ENCODE assay signal across 10 cellular contexts in genomic region chr2:71498261-71498701, GRCh38. TPM values are rescaled to one million over a fixed set of nuclear protein-coding genes. Genes with fewer than 3 reads are reported as not detected.
DNase-seq lines count a peak whose midpoint lies in the region; ATAC-seq and TF ChIP-seq lines count a peak whose summit lies in the region.
"Had no signal": no experiment of that assay in that cellular context is flagged by ENCODE, and none has a peak within 500 bp of the region (broad histone marks: within the 10 kb centered on the region; RNA-seq: fewer than 3 reads in every experiment).

No MANE protein-coding gene starts in this region.

- H3K27me3 ChIP-seq in HCT116 (ENCODE audit: insufficient read depth, low read length) (no peaks in the 10 kb centered on the region), adipocyte (replicated peaks; ENCODE audit: control insufficient read depth, insufficient read depth, low read length) (no peaks in the 10 kb centered on the region), skeletal muscle tissue (ENCODE audit: control insufficient read depth in 3 of 3, insufficient read depth in 3 of 3, low read length in 3 of 3) (no peaks in the 10 kb centered on the region)

- H3K9me2 ChIP-seq in HCT116 (ENCODE audit: insufficient read depth), result no peaks in the 10 kb centered on the region

- intact Hi-C loops in HCT116 (cut with micrococcal nuclease), result no loop called here

- H3K4me1 ChIP-seq in HCT116 (ENCODE audit: control insufficient read depth in 1 of 2, insufficient read depth in 2 of 2, low read length in 2 of 2) (peaks cover 30 to 62% of the 10 kb centered on the region in 2 experiments), adipocyte (ENCODE audit: control insufficient read depth, insufficient read depth, low read length) (no peaks in the 10 kb centered on the region), skeletal muscle tissue (ENCODE audit: control insufficient read depth in 3 of 3, insufficient read depth in 3 of 3, low read length in 3 of 3) (peaks cover 50 to 88% (median 60%) of the 10 kb centered on the region in 3 donors)

- TF ChIP-seq RAD21 in HCT116 (IDR thresholded peaks at IDR 0.05; ENCODE audit: low read depth), result no peak

- CTCF ChIA-PET in HCT116 (lab: Charles Lee), result interaction anchor here (1.0 to 2.0 kb wide), 2 partner anchors 12 to 199 kb away, joined by 4 to 6 read pairs; no protein-coding TSS in a partner anchor

- H2AFZ ChIP-seq in HCT116 (ENCODE audit: low read depth, low read length, poor library complexity, severe bottlenecking), result peak overlapping the region; percentile 90

- RAD21 ChIA-PET in HCT116 (lab: Charles Lee; ENCODE audit: low non-redundant PET in 1 of 2, low total read pairs in 2 of 2, uncharacterized antibody in 2 of 2, unreplicated experiment in 2 of 2), result no interaction called here

- H3K9me3 ChIP-seq in HCT116 (ENCODE audit: control insufficient read depth in 1 of 2, insufficient read depth in 1 of 2, low read depth in 1 of 2, low read length in 2 of 2), result no peaks in the 10 kb centered on the region
- H3K9me3 ChIP-seq in adipocyte (ENCODE audit: control insufficient read depth, low read length), result peaks cover 2% of the 10 kb centered on the region
- H3K9me3 ChIP-seq in skeletal muscle tissue (ENCODE audit: control insufficient read depth in 3 of 3, low read length in 3 of 3), result no peaks in the 10 kb centered on the region

- TF ChIP-seq CTCF in HCT116 (IDR thresholded peaks at IDR 0.05 in 2 of 3, conservative IDR thresholded peaks at IDR 0.05 in 1 of 3; ENCODE audit: borderline replicate concordance in 1 of 3, insufficient read depth in 1 of 3, low read depth in 2 of 3, low read length in 2 of 3), result no peak

- DNase-seq in HCT116 (ENCODE audit: low read depth, low spot score), result peak; percentile 64
- peak; percentile 69 for DNase-seq in adipocyte (ENCODE audit: low read depth)
- DNase-seq in glomerular endothelial cell (ENCODE audit: extremely low read depth, low read depth, low spot score), result peak; percentile 75
- no peak for DNase-seq in NCI-H1105 (lab: John Stamatoyannopoulos, UW)
- DNase-seq: activated naive CD4-positive, alpha-beta T cell; NCI-H524 had no signal

- POLR2A ChIA-PET in HCT116 (lab: Charles Lee), result no interaction called here

- no TSS peak for BruUV-seq in HCT116 (replicated peaks; lab: Mats Ljungman, UMichigan)

- no peaks in the 10 kb centered on the region for H4K20me1 ChIP-seq in HCT116 (ENCODE audit: insufficient read depth)

- no peak for TF ChIP-seq POLR2A in HCT116 (IDR thresholded peaks at IDR 0.05; ENCODE audit: borderline replicate concordance, extremely low read depth, insufficient read depth, insufficient read length)

- no peak overlapping the region; a peak in 1 of 4 replicates for H3K4me3 ChIP-seq in HCT116 (replicated peaks in 1 of 2; ENCODE audit: low read depth in 1 of 2, low read length in 2 of 2)
- H3K4me3 ChIP-seq in adipocyte (ENCODE audit: low read length), result no peak overlapping the region
- H3K4me3 ChIP-seq in skeletal muscle tissue (ENCODE audit: low read length in 3 of 3), result no peak overlapping the region

- peak; percentile 68 for ATAC-seq in HCT116
- ATAC-seq in HG03469 (IDR thresholded peaks at IDR 0.05; ENCODE audit: unreplicated experiment), result no peak
- ATAC-seq in HG02798 (IDR thresholded peaks at IDR 0.05; ENCODE audit: poor library complexity, unreplicated experiment), result no peak
- ATAC-seq in GM21825 (IDR thresholded peaks at IDR 0.05; ENCODE audit: unreplicated experiment), result no peak

- no peaks in the 10 kb centered on the region for H3K79me2 ChIP-seq in HCT116 (ENCODE audit: insufficient read depth, low read length)

- peak overlapping the region; percentile 56 for H3K4me2 ChIP-seq in HCT116 (ENCODE audit: low read length)

- H3K27ac ChIP-seq in HCT116 (ENCODE audit: low read depth, low read length) (peak overlapping the region; percentile 3; the same call in 1 of the 2 replicates), skeletal muscle tissue (ENCODE audit: low read depth, low read length) (peak overlapping the region; percentile 48)

- H3K36me3 ChIP-seq in HCT116 (ENCODE audit: control insufficient read depth in 1 of 2, insufficient read depth in 2 of 2, low read length in 2 of 2) (no peaks in the 10 kb centered on the region), adipocyte (ENCODE audit: control insufficient read depth, insufficient read depth, low read length, severe bottlenecking) (no peaks in the 10 kb centered on the region), skeletal muscle tissue (ENCODE audit: control insufficient read depth in 3 of 3, insufficient read depth in 3 of 3, low read length in 3 of 3) (peaks cover 0 to 5% (median 0%) of the 10 kb centered on the region in 3 donors)

- peak overlapping the region; percentile 14; the same call in 1 of the 2 replicates for H3K9ac ChIP-seq in HCT116 (ENCODE audit: low read length)
- H3K9ac ChIP-seq in adipocyte (ENCODE audit: low read length), result no peak overlapping the region
- no peak overlapping the region for H3K9ac ChIP-seq in skeletal muscle tissue (ENCODE audit: low read depth in 1 of 3, low read length in 3 of 3)

TF ChIP-seq in HCT116, 20 proteins besides CTCF, POLR2A, EP300 and RAD21 (continues in another document):
- TF ChIP-seq ZFX (IDR thresholded peaks at IDR 0.05), result no peak
- no peak for TF ChIP-seq TCF7L2 (IDR thresholded peaks at IDR 0.05; ENCODE audit: borderline replicate concordance, extremely low read depth, insufficient read depth, insufficient read length)
- peak; percentile 18; the same call in 1 of the 2 replicates for TF ChIP-seq CBX3 (IDR thresholded peaks at IDR 0.05; ENCODE audit: low read depth)
- no peak for TF ChIP-seq ELF1 (IDR thresholded peaks at IDR 0.05; ENCODE audit: borderline replicate concordance, low read depth)
- TF ChIP-seq YY1 (IDR thresholded peaks at IDR 0.05; ENCODE audit: extremely low read depth, insufficient replicate concordance, low read depth, low read length), result no peak
- TF ChIP-seq CEBPB (IDR thresholded peaks at IDR 0.05; ENCODE audit: low read depth), result no peak
- TF ChIP-seq, protein P1, sequence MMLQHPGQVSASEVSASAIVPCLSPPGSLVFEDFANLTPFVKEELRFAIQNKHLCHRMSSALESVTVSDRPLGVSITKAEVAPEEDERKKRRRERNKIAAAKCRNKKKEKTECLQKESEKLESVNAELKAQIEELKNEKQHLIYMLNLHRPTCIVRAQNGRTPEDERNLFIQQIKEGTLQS (IDR thresholded peaks at IDR 0.05), result no peak
- TF ChIP-seq JUND (IDR thresholded peaks at IDR 0.05), result peak; percentile 65
- no peak for TF ChIP-seq EZH2phosphoT487 (IDR thresholded peaks at IDR 0.05; ENCODE audit: borderline replicate concordance)
- no peak for TF ChIP-seq ZNF274 (IDR thresholded peaks at IDR 0.05; ENCODE audit: low read depth, low read length)
- TF ChIP-seq, protein P2, sequence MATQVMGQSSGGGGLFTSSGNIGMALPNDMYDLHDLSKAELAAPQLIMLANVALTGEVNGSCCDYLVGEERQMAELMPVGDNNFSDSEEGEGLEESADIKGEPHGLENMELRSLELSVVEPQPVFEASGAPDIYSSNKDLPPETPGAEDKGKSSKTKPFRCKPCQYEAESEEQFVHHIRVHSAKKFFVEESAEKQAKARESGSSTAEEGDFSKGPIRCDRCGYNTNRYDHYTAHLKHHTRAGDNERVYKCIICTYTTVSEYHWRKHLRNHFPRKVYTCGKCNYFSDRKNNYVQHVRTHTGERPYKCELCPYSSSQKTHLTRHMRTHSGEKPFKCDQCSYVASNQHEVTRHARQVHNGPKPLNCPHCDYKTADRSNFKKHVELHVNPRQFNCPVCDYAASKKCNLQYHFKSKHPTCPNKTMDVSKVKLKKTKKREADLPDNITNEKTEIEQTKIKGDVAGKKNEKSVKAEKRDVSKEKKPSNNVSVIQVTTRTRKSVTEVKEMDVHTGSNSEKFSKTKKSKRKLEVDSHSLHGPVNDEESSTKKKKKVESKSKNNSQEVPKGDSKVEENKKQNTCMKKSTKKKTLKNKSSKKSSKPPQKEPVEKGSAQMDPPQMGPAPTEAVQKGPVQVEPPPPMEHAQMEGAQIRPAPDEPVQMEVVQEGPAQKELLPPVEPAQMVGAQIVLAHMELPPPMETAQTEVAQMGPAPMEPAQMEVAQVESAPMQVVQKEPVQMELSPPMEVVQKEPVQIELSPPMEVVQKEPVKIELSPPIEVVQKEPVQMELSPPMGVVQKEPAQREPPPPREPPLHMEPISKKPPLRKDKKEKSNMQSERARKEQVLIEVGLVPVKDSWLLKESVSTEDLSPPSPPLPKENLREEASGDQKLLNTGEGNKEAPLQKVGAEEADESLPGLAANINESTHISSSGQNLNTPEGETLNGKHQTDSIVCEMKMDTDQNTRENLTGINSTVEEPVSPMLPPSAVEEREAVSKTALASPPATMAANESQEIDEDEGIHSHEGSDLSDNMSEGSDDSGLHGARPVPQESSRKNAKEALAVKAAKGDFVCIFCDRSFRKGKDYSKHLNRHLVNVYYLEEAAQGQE (IDR thresholded peaks at IDR 0.05; ENCODE audit: low read depth), result no peak
- no peak; the same call in 1 of the 2 replicates for TF ChIP-seq SIN3A (IDR thresholded peaks at IDR 0.05; ENCODE audit: low read depth)
- TF ChIP-seq POLR2AphosphoS5 (IDR thresholded peaks at IDR 0.05; ENCODE audit: low read depth, low read length), result peak; percentile 27; the same call in 1 of the 2 replicates
- TF ChIP-seq EZH2 (IDR thresholded peaks at IDR 0.05), result no peak
- TF ChIP-seq, protein P3, sequence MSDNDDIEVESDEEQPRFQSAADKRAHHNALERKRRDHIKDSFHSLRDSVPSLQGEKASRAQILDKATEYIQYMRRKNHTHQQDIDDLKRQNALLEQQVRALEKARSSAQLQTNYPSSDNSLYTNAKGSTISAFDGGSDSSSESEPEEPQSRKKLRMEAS (IDR thresholded peaks at IDR 0.05), result peak; percentile 46; the same call in 1 of the 2 replicates
- TF ChIP-seq SRF (IDR thresholded peaks at IDR 0.05; ENCODE audit: low read depth), result no peak

RNA-seq across cellular contexts. Expression of gene DYSF, which starts 44.9 kb away (rescaled TPM):
- total RNA-seq in HCT116 (2021; ENCODE audit: unreplicated experiment) (0.89 TPM), glomerular endothelial cell (300 and 435 TPM in 2 replicates), skeletal muscle tissue (88.7 TPM)
- 1.4 and 2.4 TPM in 2 replicates for polyA plus RNA-seq in HCT116 (2012)

Comparison
In these comparisons a context has a peak if more than half of its experiments do, and no peak if none do; other contexts are left out.
1. RNA of gene DYSF, which starts 44.9 kb away (total RNA-seq): 300 to 435 TPM in glomerular endothelial cell and 88.7 TPM in skeletal muscle tissue (single experiment); 0.89 TPM in HCT116 (single experiment); every median in the first group is over 10 times any median in the second.